In genomic region chr6:15327271-15327670, GRCh38 we compare ENCODE assay signal across 8 cellular contexts.
A peak's percentile ranks its signal among the peaks of the same experiment; 100 is the strongest.
DNase-seq lines count a peak whose midpoint lies in the region; ATAC-seq and TF ChIP-seq lines count a peak whose summit lies in the region.

No MANE protein-coding gene starts in this region.

- TF ChIP-seq CTCF in cardiac muscle cell (IDR thresholded peaks at IDR 0.05; ENCODE audit: low read depth, low read length) (peak; percentile 23), type B pancreatic cell (conservative IDR thresholded peaks at IDR 0.05) (no peak)

- ATAC-seq in HG02678 (IDR thresholded peaks at IDR 0.05; ENCODE audit: unreplicated experiment) (peak; percentile 40), HG02981 (IDR thresholded peaks at IDR 0.05; ENCODE audit: unreplicated experiment) (no peak), GM21576 (IDR thresholded peaks at IDR 0.05; ENCODE audit: unreplicated experiment) (no peak)

- H3K36me3 Mint-ChIP-seq in type B pancreatic cell = peaks cover 4% of the 10 kb centered on the region

- no peaks in the 10 kb centered on the region for H3K36me3 ChIP-seq in cardiac muscle cell

- H3K9me3 Mint-ChIP-seq in type B pancreatic cell = no peaks in the 10 kb centered on the region

- H3K27ac Mint-ChIP-seq in type B pancreatic cell = peak overlapping the region; percentile 85

- peaks cover 19% of the 10 kb centered on the region for H3K4me1 ChIP-seq in cardiac muscle cell (ENCODE audit: low read depth)

- no peaks in the 10 kb centered on the region for H3K27me3 ChIP-seq in cardiac muscle cell

- no peaks in the 10 kb centered on the region for H3K9me3 ChIP-seq in cardiac muscle cell (ENCODE audit: low read depth)

- no peak overlapping the region for H3K27ac ChIP-seq in cardiac muscle cell

- H3K4me3 Mint-ChIP-seq in type B pancreatic cell = peak overlapping the region; percentile 36

- no peaks in the 10 kb centered on the region for H3K27me3 Mint-ChIP-seq in type B pancreatic cell

- no peak overlapping the region for H3K4me3 ChIP-seq in cardiac muscle cell

- peaks cover 74% of the 10 kb centered on the region for H3K4me1 Mint-ChIP-seq in type B pancreatic cell (ENCODE audit: unreplicated experiment)

- DNase-seq in COLO668 (lab: John Stamatoyannopoulos, UW; ENCODE audit: unreplicated experiment) (peak; percentile 5), cardiac muscle cell (ENCODE audit: low read depth in 1 of 2, low spot score in 1 of 2) (no peak), type B pancreatic cell (ENCODE audit: extremely low spot score, unreplicated experiment) (no peak), kidney glomerular epithelial cell (lab: John Stamatoyannopoulos, UW) (no peak)
- DNase-seq in activated CD4-positive, alpha-beta T cell treated with anti-CD3 and anti-CD28 coated beads, Interleukin-2, amount 50 U/mL, for 1 hour = peak; percentile 31

Comparison
In these comparisons a context has a peak if more than half of its experiments do, and no peak if none do; other contexts are left out.
1. DNase-seq: peak in COLO668 (single experiment) and activated CD4-positive, alpha-beta T cell treated with anti-CD3 and anti-CD28 coated beads, Interleukin-2, amount 50 U/mL, for 1 hour (single experiment); none in cardiac muscle cell (0 of 2), type B pancreatic cell (single experiment) and kidney glomerular epithelial cell (single experiment).